ENCODE assay signal across 17 cellular contexts in genomic region chr3:71492566-71492965, GRCh38.
DNase-seq lines count a peak whose midpoint lies in the region; ATAC-seq and TF ChIP-seq lines count a peak whose summit lies in the region.
"Had no signal": no experiment of that assay in that cellular context is flagged by ENCODE, and none has a peak within 500 bp of the region (broad histone marks: within the 10 kb centered on the region; RNA-seq: fewer than 3 reads in every experiment).

No MANE protein-coding gene starts in this region.

- H3K36me3 ChIP-seq in CD8-positive, alpha-beta memory T cell (ENCODE audit: insufficient read depth, low read length): no peaks in the 10 kb centered on the region
- H3K36me3 ChIP-seq: uterus had no signal

- H3K27ac ChIP-seq in CD8-positive, alpha-beta memory T cell (ENCODE audit: low read depth, low read length): peak overlapping the region; percentile 81
- H3K27ac ChIP-seq: foreskin keratinocyte, uterus had no signal

- CTCF ChIA-PET in CD8-positive, alpha-beta memory T cell (lab: Charles Lee): no interaction called here
- CTCF ChIA-PET in activated CD8-positive, alpha-beta T cell treated with anti-CD3 and anti-CD28 coated beads, Interleukin-2, amount 10 ng/mL, durations not matched to agents 7 days and 5 days (lab: Charles Lee): interaction anchor here (1.1 to 1.3 kb wide), 2 partner anchors 9 to 75 kb away, joined by 3 to 4 read pairs; no protein-coding TSS in a partner anchor

- peak overlapping the region; percentile 62 for H3K4me3 ChIP-seq in CD8-positive, alpha-beta memory T cell (ENCODE audit: low read length)
- H3K4me3 ChIP-seq: Peyer's patch, uterus had no signal

- peaks cover 87% of the 10 kb centered on the region for H3K4me1 ChIP-seq in CD8-positive, alpha-beta memory T cell (ENCODE audit: insufficient read depth, low read length)
- H3K4me1 ChIP-seq: uterus had no signal

- H3K27me3 ChIP-seq in CD8-positive, alpha-beta memory T cell (ENCODE audit: insufficient read depth, low read length, poor library complexity, severe bottlenecking): no peaks in the 10 kb centered on the region
- H3K27me3 ChIP-seq: foreskin keratinocyte, Peyer's patch, uterus had no signal

- H3K36me3 Mint-ChIP-seq in CD8-positive, alpha-beta memory T cell: peaks cover 14 to 38% (median 25%) of the 10 kb centered on the region in 3 donors
- H3K36me3 Mint-ChIP-seq in activated CD8-positive, alpha-beta T cell treated with anti-CD3 and anti-CD28 coated beads, Interleukin-2, amount 10 ng/mL, durations not matched to agents 7 days and 5 days (ENCODE audit: low read depth): peaks cover 36% of the 10 kb centered on the region
- peaks cover 16 to 21% (median 18%) of the 10 kb centered on the region in 3 donors for H3K36me3 Mint-ChIP-seq in immature natural killer cell

- peak; percentile 26 to 39 for DNase-seq in activated CD4-positive, alpha-beta T cell treated with anti-CD3 and anti-CD28 coated beads for 4 hours
- no peak for DNase-seq in activated CD4-positive, alpha-beta T cell treated with anti-CD3 and anti-CD28 coated beads, Interleukin-2, amount 50 U/mL, for 48 hours
- DNase-seq in CD8-positive, alpha-beta memory T cell: peak in 3 of 5 donors; percentile 56 to 74 (median 61)
- DNase-seq in activated CD8-positive, alpha-beta T cell treated with anti-CD3 and anti-CD28 coated beads, Interleukin-2, amount 10 ng/mL, durations not matched to agents 7 days and 5 days: peak; percentile 35
- DNase-seq in immature natural killer cell: no peak
- DNase-seq in stimulated activated CD4-positive, alpha-beta T cell treated with anti-CD3 and anti-CD28 coated beads, Interleukin-2, amount 100 ng/mL, for 24 hours: no peak
- DNase-seq: aorta, EL, foreskin keratinocyte, hypothalamus, NCI-H1417, NCI-H2171 treated with DMSO at 0.1 percent for 48 hours, NCI-H774, Peyer's patch, uterus had no signal

- no peak for ATAC-seq in activated CD8-positive, alpha-beta T cell treated with anti-CD3 and anti-CD28 coated beads, Interleukin-2, amount 10 ng/mL, durations not matched to agents 7 days and 5 days
- ATAC-seq in HG03439 (IDR thresholded peaks at IDR 0.05; ENCODE audit: unreplicated experiment) (no peak), GM18505 (IDR thresholded peaks at IDR 0.05; ENCODE audit: unreplicated experiment) (no peak)
- ATAC-seq: foreskin keratinocyte had no signal

- TF ChIP-seq POLR2A in GM18505 (IDR thresholded peaks at IDR 0.05; ENCODE audit: borderline replicate concordance, extremely low read depth, insufficient read depth, insufficient read length): no peak

- peak overlapping the region; percentile 88 to 98 (median 91) for H3K4me3 Mint-ChIP-seq in CD8-positive, alpha-beta memory T cell
- peak overlapping the region; percentile 71 for H3K4me3 Mint-ChIP-seq in activated CD8-positive, alpha-beta T cell treated with anti-CD3 and anti-CD28 coated beads, Interleukin-2, amount 10 ng/mL, durations not matched to agents 7 days and 5 days
- peak overlapping the region; percentile 78 to 86 (median 84) for H3K4me3 Mint-ChIP-seq in immature natural killer cell

- peak overlapping the region; percentile 89 to 99 (median 98) for H3K27ac Mint-ChIP-seq in CD8-positive, alpha-beta memory T cell
- H3K27ac Mint-ChIP-seq in activated CD8-positive, alpha-beta T cell treated with anti-CD3 and anti-CD28 coated beads, Interleukin-2, amount 10 ng/mL, durations not matched to agents 7 days and 5 days: peak overlapping the region; percentile 92
- H3K27ac Mint-ChIP-seq in immature natural killer cell: peak overlapping the region; percentile 83 to 98 (median 95)

- peaks cover 0 to 3% (median 0%) of the 10 kb centered on the region in 5 donors for H3K9me3 Mint-ChIP-seq in CD8-positive, alpha-beta memory T cell
- H3K9me3 Mint-ChIP-seq in activated CD8-positive, alpha-beta T cell treated with anti-CD3 and anti-CD28 coated beads, Interleukin-2, amount 10 ng/mL, durations not matched to agents 7 days and 5 days (ENCODE audit: insufficient read depth): peaks cover 7% of the 10 kb centered on the region
- no peaks in the 10 kb centered on the region for H3K9me3 Mint-ChIP-seq in immature natural killer cell

- H3K9me3 ChIP-seq in CD8-positive, alpha-beta memory T cell (ENCODE audit: low read length): no peaks in the 10 kb centered on the region
- H3K9me3 ChIP-seq: uterus had no signal

- no peaks in the 10 kb centered on the region for H3K27me3 Mint-ChIP-seq in CD8-positive, alpha-beta memory T cell
- H3K27me3 Mint-ChIP-seq in activated CD8-positive, alpha-beta T cell treated with anti-CD3 and anti-CD28 coated beads, Interleukin-2, amount 10 ng/mL, durations not matched to agents 7 days and 5 days (ENCODE audit: low read depth): no peaks in the 10 kb centered on the region
- H3K27me3 Mint-ChIP-seq in immature natural killer cell (ENCODE audit: low read depth in 3 of 3): peaks cover 0 to 3% (median 0%) of the 10 kb centered on the region in 3 donors

- H3K4me1 Mint-ChIP-seq in CD8-positive, alpha-beta memory T cell: peaks cover 79 to 98% (median 94%) of the 10 kb centered on the region in 3 donors
- H3K4me1 Mint-ChIP-seq in activated CD8-positive, alpha-beta T cell treated with anti-CD3 and anti-CD28 coated beads, Interleukin-2, amount 10 ng/mL, durations not matched to agents 7 days and 5 days (ENCODE audit: low read depth): peaks cover 91% of the 10 kb centered on the region
- peaks cover 77 to 90% of the 10 kb centered on the region in 2 donors for H3K4me1 Mint-ChIP-seq in immature natural killer cell

- POLR2A ChIA-PET in CD8-positive, alpha-beta memory T cell (lab: Charles Lee): interaction anchor here (1.2 kb wide), 1 partner anchor 38 kb away, joined by 6 read pairs; no protein-coding TSS in a partner anchor
- POLR2A ChIA-PET in activated CD8-positive, alpha-beta T cell treated with anti-CD3 and anti-CD28 coated beads, Interleukin-2, amount 10 ng/mL, durations not matched to agents 7 days and 5 days (lab: Charles Lee): no interaction called here

Comparison
In these comparisons a context has a peak if more than half of its experiments do, and no peak if none do; other contexts are left out.
1. DNase-seq: peak in activated CD4-positive, alpha-beta T cell treated with anti-CD3 and anti-CD28 coated beads for 4 hours (2 of 2), CD8-positive, alpha-beta memory T cell (3 of 5) and activated CD8-positive, alpha-beta T cell treated with anti-CD3 and anti-CD28 coated beads, Interleukin-2, amount 10 ng/mL, durations not matched to agents 7 days and 5 days (single experiment); none in activated CD4-positive, alpha-beta T cell treated with anti-CD3 and anti-CD28 coated beads, Interleukin-2, amount 50 U/mL, for 48 hours (0 of 2), immature natural killer cell (0 of 3) and stimulated activated CD4-positive, alpha-beta T cell treated with anti-CD3 and anti-CD28 coated beads, Interleukin-2, amount 100 ng/mL, for 24 hours (0 of 2).
2. Peak in every context shown above with its lines, with median percentiles within 50 percentile points of each other: H3K27ac Mint-ChIP-seq and H3K4me3 Mint-ChIP-seq.